In the genomic region with DNA sequence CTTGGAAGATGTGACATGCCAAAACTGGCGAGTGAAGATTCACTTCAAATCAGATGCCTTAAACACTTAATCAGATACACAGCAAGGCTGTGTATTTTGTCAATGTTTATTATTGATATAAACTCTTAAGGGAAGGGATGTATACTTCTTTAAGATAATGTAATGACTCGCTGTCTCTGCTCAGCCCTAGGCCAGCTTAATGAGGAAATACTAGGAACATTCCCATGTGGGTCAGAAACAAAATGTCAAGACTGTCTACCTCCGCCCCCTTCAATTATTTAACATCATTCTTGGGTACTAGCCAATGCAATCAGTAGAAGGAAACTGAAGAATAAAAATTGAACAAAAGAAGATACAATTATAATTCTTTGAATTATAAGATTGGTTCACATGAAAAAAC, we compare ENCODE assay signal across 26 cellular contexts. TPM values are rescaled to one million over a fixed set of nuclear protein-coding genes. Genes with fewer than 3 reads are reported as not detected.
A peak's percentile ranks its signal among the peaks of the same experiment; 100 is the strongest.
DNase-seq lines count a peak whose midpoint lies in the region; TF ChIP-seq lines count a peak whose summit lies in the region.
"Had no signal": no experiment of that assay in that cellular context is flagged by ENCODE, and none has a peak within 500 bp of the region (broad histone marks: within the 10 kb centered on the region; RNA-seq: fewer than 3 reads in every experiment).

No MANE protein-coding gene starts in this region.

- H3K27ac ChIP-seq in GM23248 (no peak overlapping the region), HUES64 (ENCODE audit: low read depth, low read length) (peak overlapping the region; percentile 96; the same call in 1 of the 2 replicates), smooth muscle cell (ENCODE audit: low read depth) (no peak overlapping the region)

- H3K4me3 ChIP-seq in GM23248 = no peak overlapping the region
- no peak overlapping the region for H3K4me3 ChIP-seq in HUES64 (ENCODE audit: low read length)
- H3K4me3 ChIP-seq in choroid plexus epithelial cell (ENCODE audit: low read depth, low read length) = no peak overlapping the region
- no peak overlapping the region for H3K4me3 ChIP-seq in smooth muscle cell
- H3K4me3 ChIP-seq: HAP-1 had no signal

- H3K27me3 ChIP-seq in GM23248 (replicated peaks; ENCODE audit: insufficient read depth) (no peaks in the 10 kb centered on the region), HUES64 (ENCODE audit: insufficient read depth, low read length) (no peaks in the 10 kb centered on the region), smooth muscle cell (ENCODE audit: low read depth) (no peaks in the 10 kb centered on the region)

- 76 to 77% methylated on average over 3 of the region's 3 CpGs for WGBS in GM23248 (ENCODE audit: low coverage in 1 of 2, low lambda C conversion rate in 2 of 2, missing lambda C conversion rate in 2 of 2), 2 experiments
- 81% methylated on average over 2 of the region's 3 CpGs for WGBS in HUES64
- 69% methylated on average over 3 of the region's 3 CpGs for WGBS in smooth muscle cell (ENCODE audit: low lambda C conversion rate)

- H3K9me2 ChIP-seq in GM23248 (ENCODE audit: insufficient read depth) = no peaks in the 10 kb centered on the region
- H3K9me2 ChIP-seq: SK-N-SH had no signal

- H3K79me2 ChIP-seq in GM23248 (ENCODE audit: insufficient read depth) (no peaks in the 10 kb centered on the region), smooth muscle cell (ENCODE audit: low read depth) (no peaks in the 10 kb centered on the region)

- H3K4me1 ChIP-seq in GM23248 (ENCODE audit: insufficient read depth) (no peaks in the 10 kb centered on the region), HUES64 (ENCODE audit: insufficient read depth, low read length) (peaks cover 48% of the 10 kb centered on the region), smooth muscle cell (ENCODE audit: low read depth) (peaks cover 55% of the 10 kb centered on the region)

- H4K20me1 ChIP-seq in GM23248 (ENCODE audit: insufficient read depth) = no peaks in the 10 kb centered on the region
- no peaks in the 10 kb centered on the region for H4K20me1 ChIP-seq in smooth muscle cell (ENCODE audit: low read depth)

- peak; percentile 23 for DNase-seq in GM23248
- peak; percentile 12 for DNase-seq in choroid plexus epithelial cell (ENCODE audit: low read depth)
- DNase-seq in fibroblast of peridontal ligament (ENCODE audit: extremely low read depth) = peak; percentile 11
- no peak for DNase-seq in UCSD-AML1 (lab: John Stamatoyannopoulos, UW; ENCODE audit: unreplicated experiment)
- no peak for DNase-seq in LoVo (ENCODE audit: low spot score)
- DNase-seq in smooth muscle cell (lab: John Stamatoyannopoulos, UW; ENCODE audit: unreplicated experiment) = no peak
- no peak for DNase-seq in activated gamma-delta T cell treated with Interleukin-2 at 50 U/mL for 16 hours
- DNase-seq: Calu3; DMS79 treated with DMSO at 0.1 percent for 48 hours; GF-D8; HFFc6; NCI-H1092 treated with DMSO at 0.1 percent for 48 hours; NCI-H1436; NCI-H187 treated with DMSO at 0.1 percent for 48 hours; NCI-H2171 treated with DMSO at 0.1 percent for 48 hours; NCI-H345; NCI-H510A treated with DMSO at 0.1 percent for 48 hours; NCI-H748 treated with DMSO at 0.1 percent for 48 hours; NK-92 treated with Interleukin-12 subunit alpha and Interleukin-12 subunit beta, amount 100 ng/mL, for 24 hours; PC-3; SK-N-SH had no signal

- H3K4me2 ChIP-seq in GM23248 (ENCODE audit: unreplicated experiment) (no peak overlapping the region), smooth muscle cell (no peak overlapping the region)
- H3K4me2 ChIP-seq: SK-N-SH had no signal

- H3F3A ChIP-seq in GM23248 (ENCODE audit: insufficient read depth) (no peaks in the 10 kb centered on the region), smooth muscle cell (ENCODE audit: low read depth) (no peaks in the 10 kb centered on the region)

- no peak overlapping the region for H2AFZ ChIP-seq in GM23248
- H2AFZ ChIP-seq in smooth muscle cell (ENCODE audit: low read depth) = no peak overlapping the region

- TF ChIP-seq CTCF in choroid plexus epithelial cell (conservative IDR thresholded peaks at IDR 0.05; ENCODE audit: low read depth, low read length) (no peak), smooth muscle cell (IDR thresholded peaks at IDR 0.05; ENCODE audit: borderline replicate concordance, insufficient read depth, poor library complexity, severe bottlenecking) (no peak)

- H3K36me3 ChIP-seq in GM23248 (ENCODE audit: low read depth) = no peaks in the 10 kb centered on the region
- H3K36me3 ChIP-seq in HUES64 (ENCODE audit: insufficient read depth, low read length) = no peaks in the 10 kb centered on the region
- H3K36me3 ChIP-seq in smooth muscle cell (ENCODE audit: low read depth) = no peaks in the 10 kb centered on the region
- H3K36me3 ChIP-seq: HAP-1 had no signal

- H3K9me3 ChIP-seq in GM23248 (ENCODE audit: low read depth) (no peaks in the 10 kb centered on the region), HUES64 (ENCODE audit: insufficient read depth, low read depth, low read length) (no peaks in the 10 kb centered on the region), smooth muscle cell (replicated peaks; ENCODE audit: low read depth) (no peaks in the 10 kb centered on the region)
- H3K9me3 ChIP-seq: HAP-1, SK-N-SH had no signal

- in situ Hi-C loops in GM23248 (cut with MboI) = no loop called here

- H3K9ac ChIP-seq in GM23248 (no peak overlapping the region), HUES64 (ENCODE audit: low read depth, low read length) (no peak overlapping the region), smooth muscle cell (ENCODE audit: low read depth) (no peak overlapping the region)
- H3K9ac ChIP-seq: SK-N-SH had no signal

RNA-seq across cellular contexts. Expression of a gene that starts 33.9 kb away (rescaled TPM):
- not detected in 2 replicates for total RNA-seq in GM23248 (2014; rRNA removed; shearing (Covaris generic))
- 0.21 TPM in 1 of 2 replicates, not detected in the other for polyA plus RNA-seq in GM23248 (2016; fragmentation: Nextera tagmentation; extraction: Ambion mirVana)
- polyA plus RNA-seq in HUES64 (2013, experiment 1 of 2) = 0.15 TPM
- not detected for polyA plus RNA-seq in HUES64 (2013, experiment 2 of 2)
- total RNA-seq in smooth muscle cell = 0.09 TPM in 1 of 2 replicates, not detected in the other
- 0.19 TPM in 1 of 2 replicates, not detected in the other for polyA plus RNA-seq in smooth muscle cell
- total RNA-seq: A172, Calu3, HFFc6, HT1080, PC-3 had no signal
- polyA plus RNA-seq: BJ, SK-N-SH had no signal

Comparison
In these comparisons a context has a peak if more than half of its experiments do, and no peak if none do; other contexts are left out.
1. DNase-seq: peak in GM23248 (single experiment), choroid plexus epithelial cell (single experiment) and fibroblast of peridontal ligament (single experiment); none in UCSD-AML1 (single experiment), LoVo (single experiment), smooth muscle cell (single experiment) and activated gamma-delta T cell treated with Interleukin-2 at 50 U/mL for 16 hours (single experiment).